11 cellular contexts compared by ENCODE assay signal in genomic region chr13:50914848-50915247, GRCh38. TPM values are rescaled to one million over a fixed set of nuclear protein-coding genes. Genes with fewer than 3 reads are reported as not detected.
DNase-seq lines count a peak whose midpoint lies in the region; ATAC-seq and TF ChIP-seq lines count a peak whose summit lies in the region.
"Had no signal": no experiment of that assay in that cellular context is flagged by ENCODE, and none has a peak within 500 bp of the region (broad histone marks: within the 10 kb centered on the region; RNA-seq: fewer than 3 reads in every experiment).

No MANE protein-coding gene starts in this region.

- no peak overlapping the region for H3K4me3 ChIP-seq in breast epithelium
- peak overlapping the region; percentile 60 for H3K4me3 ChIP-seq in NB4 (ENCODE audit: low read depth, low read length)
- H3K4me3 ChIP-seq in epithelial cell of esophagus (ENCODE audit: low read length): no peak overlapping the region
- H3K4me3 ChIP-seq in transverse colon: no peak overlapping the region

- in situ Hi-C loops in transverse colon (cut with MboI; ENCODE audit: low pct_ligation_motif_present in 1 of 4, low pct_unique_long_range_greater_than_20kb in 1 of 4, low sequenced_read_pairs in 3 of 4): loop anchor here (10.0 to 25.0 kb wide), 5 partner anchors 110 to 928 kb away; partner anchors contain the start of gene TRIM13 (in 4 of the 4)

- ATAC-seq in GM18870 (IDR thresholded peaks at IDR 0.05; ENCODE audit: unreplicated experiment): no peak
- ATAC-seq: HCT116 had no signal

- no peak for DNase-seq in breast epithelium (ENCODE audit: low spot score in 2 of 2)
- DNase-seq in MCF 10A (ENCODE audit: unreplicated experiment): no peak
- peak; percentile 85 for DNase-seq in NB4 (ENCODE audit: low read depth)
- DNase-seq in epithelial cell of esophagus (ENCODE audit: low read depth): peak; percentile 10
- no peak for DNase-seq in transverse colon
- DNase-seq in DMS79 treated with DMSO at 0.1 percent for 48 hours (lab: John Stamatoyannopoulos, UW): no peak
- no peak for DNase-seq in stimulated activated CD4-positive, alpha-beta T cell treated with anti-CD3 and anti-CD28 coated beads, Interleukin-4, amount 100 ng/mL, for 1 hour
- DNase-seq: small intestine had no signal

- no peaks in the 10 kb centered on the region for H3K27me3 Mint-ChIP-seq in MCF 10A (ENCODE audit: insufficient read depth, unreplicated experiment)

- TF ChIP-seq CTCF in breast epithelium (IDR thresholded peaks at IDR 0.05) (no peak), MCF 10A (IDR thresholded peaks at IDR 0.05; ENCODE audit: unreplicated experiment) (no peak), NB4 (IDR thresholded peaks at IDR 0.05; ENCODE audit: low read depth, low read length) (no peak), epithelial cell of esophagus (IDR thresholded peaks at IDR 0.05; ENCODE audit: insufficient read depth, low read depth, low read length, missing control alignments) (no peak), transverse colon (IDR thresholded peaks at IDR 0.05) (no peak)

- no peaks in the 10 kb centered on the region for H3K9me3 Mint-ChIP-seq in MCF 10A (ENCODE audit: unreplicated experiment)

- TF ChIP-seq EP300 in transverse colon (IDR thresholded peaks at IDR 0.05; ENCODE audit: low read depth): no peak

- H3K4me3 Mint-ChIP-seq in MCF 10A (ENCODE audit: unreplicated experiment): no peak overlapping the region

- no peak for TF ChIP-seq POLR2A in breast epithelium (IDR thresholded peaks at IDR 0.05)
- no peak for TF ChIP-seq POLR2A in NB4 (IDR thresholded peaks at IDR 0.05; ENCODE audit: extremely low read depth, insufficient read length)
- TF ChIP-seq POLR2A in transverse colon (IDR thresholded peaks at IDR 0.05): no peak

- CTCF ChIA-PET in MCF 10A (lab: Yijun Ruan, JAX): interaction anchor here (0.6 to 1.5 kb wide), 3 partner anchors 66 to 917 kb away, joined by 3 to 4 read pairs (median 4); no protein-coding TSS in a partner anchor

- H3K27me3 ChIP-seq in breast epithelium: no peaks in the 10 kb centered on the region
- no peaks in the 10 kb centered on the region for H3K27me3 ChIP-seq in transverse colon

- no TSS peak for BruUV-seq in MCF 10A (replicated peaks; lab: Mats Ljungman, UMichigan)

- 33 to 46% methylated on average over 1 of the region's 1 CpG for WGBS in transverse colon (ENCODE audit: low coverage in 1 of 2), 2 donors

- H3K27ac ChIP-seq in breast epithelium (peak overlapping the region; percentile 1 to 41), transverse colon (peak overlapping the region; percentile 8 to 47 (median 38))
- H3K27ac ChIP-seq: C4-2B had no signal

- H3K36me3 Mint-ChIP-seq in MCF 10A (ENCODE audit: insufficient read depth, unreplicated experiment): no peaks in the 10 kb centered on the region

- H3K4me1 ChIP-seq in breast epithelium (peaks cover 5 to 9% of the 10 kb centered on the region in 2 donors), transverse colon (peaks cover 6 to 72% (median 18%) of the 10 kb centered on the region in 4 donors)

- H3K4me1 Mint-ChIP-seq in MCF 10A (ENCODE audit: insufficient read depth, unreplicated experiment): peaks cover 16% of the 10 kb centered on the region

- H3K27ac Mint-ChIP-seq in MCF 10A (ENCODE audit: low read depth, unreplicated experiment): no peak overlapping the region

- H3K9me3 ChIP-seq in breast epithelium: no peaks in the 10 kb centered on the region
- no peaks in the 10 kb centered on the region for H3K9me3 ChIP-seq in transverse colon

- no peaks in the 10 kb centered on the region for H3K36me3 ChIP-seq in breast epithelium
- H3K36me3 ChIP-seq in transverse colon: no peaks in the 10 kb centered on the region

- intact Hi-C loops in breast epithelium (cut with DNase I; ENCODE audit: low total_unique reads): no loop called here
- intact Hi-C loops in MCF 10A (cut with micrococcal nuclease): loop anchor here (5.0 kb wide), 2 partner anchors 918 to 1248 kb away; partner anchors contain the start of gene TRIM13
- intact Hi-C loops in transverse colon (cut with DNase I; ENCODE audit: low total_unique reads): no loop called here

- POLR2A ChIA-PET in MCF 10A (lab: Yijun Ruan, JAX): interaction anchor here (0.5 to 2.1 kb wide), 3 partner anchors 10 to 103 kb away, joined by 3 to 7 read pairs (median 3); no protein-coding TSS in a partner anchor

RNA-seq across cellular contexts. Expression of gene RNASEH2B, which starts 5.3 kb away (rescaled TPM):
- total RNA-seq in breast epithelium (10 to 100 TPM; 37.8 to 69.8 (median 61.6) TPM), MCF 10A (2022) (41.6 and 53.3 TPM in 2 replicates), transverse colon (10 to 100 TPM; 13.8 to 37.5 (median 19.0) TPM)

Comparison
In these comparisons a context has a peak if more than half of its experiments do, and no peak if none do; other contexts are left out.
1. DNase-seq: peak in NB4 (single experiment) and epithelial cell of esophagus (single experiment); none in breast epithelium (0 of 2), MCF 10A (single experiment), transverse colon (single experiment), DMS79 treated with DMSO at 0.1 percent for 48 hours (single experiment) and stimulated activated CD4-positive, alpha-beta T cell treated with anti-CD3 and anti-CD28 coated beads, Interleukin-4, amount 100 ng/mL, for 1 hour (single experiment).